Comparison of ENCODE assay signal across 5 cellular contexts in the genomic region with DNA sequence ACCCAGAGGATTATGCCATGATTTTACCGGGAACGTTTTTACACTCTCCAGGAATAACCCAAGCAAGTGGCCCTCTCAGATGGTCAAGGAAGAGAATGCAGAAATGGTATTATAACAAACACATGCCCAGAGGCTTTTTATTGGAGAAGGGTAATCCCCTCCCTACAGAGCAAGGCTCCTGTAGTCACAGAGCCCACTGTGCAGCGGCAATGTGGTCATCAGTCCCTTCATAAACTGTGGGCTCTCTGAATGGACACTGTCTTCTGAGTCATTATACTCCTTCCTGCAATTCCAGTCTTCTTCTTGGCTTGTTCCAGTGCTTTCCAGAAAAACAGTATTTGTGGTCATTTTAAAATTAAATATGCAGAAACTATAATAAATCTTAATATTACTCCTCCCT.
"Had no signal": no experiment of that assay in that cellular context is flagged by ENCODE, and none has a peak within 500 bp of the region (broad histone marks: within the 10 kb centered on the region; RNA-seq: fewer than 3 reads in every experiment).

No MANE protein-coding gene starts in this region.

- H3K36me3 ChIP-seq: ovary, thyroid gland, uterus had no signal

- H3K4me3 ChIP-seq: ovary, thyroid gland, uterus had no signal

- H3K27ac ChIP-seq: ovary, thyroid gland had no signal

- H3K9me3 ChIP-seq: ovary, thyroid gland, uterus had no signal

- DNase-seq: activated effector memory CD4-positive, alpha-beta T cell treated with Interleukin-2 at 50 U/mL for 16 hours; activated T-cell treated with anti-CD3 and anti-CD28 coated beads, Interleukin-2, amount 50 U/mL, for 24 hours had no signal

- H3K4me1 ChIP-seq: thyroid gland, uterus had no signal

- H3K27me3 ChIP-seq: ovary, thyroid gland, uterus had no signal
